9 cellular contexts compared by ENCODE assay signal in genomic region chr6:109117346-109118035, GRCh38. TPM values are rescaled to one million over a fixed set of nuclear protein-coding genes. Genes with fewer than 3 reads are reported as not detected.
DNase-seq lines count a peak whose midpoint lies in the region; ATAC-seq and TF ChIP-seq lines count a peak whose summit lies in the region.
"Had no signal": no experiment of that assay in that cellular context is flagged by ENCODE, and none has a peak within 500 bp of the region (broad histone marks: within the 10 kb centered on the region; RNA-seq: fewer than 3 reads in every experiment).

No MANE protein-coding gene starts in this region.

- no peak overlapping the region for H3K27ac ChIP-seq in suprapubic skin

- TF ChIP-seq POLR2A in suprapubic skin (IDR thresholded peaks at IDR 0.05), result no peak

- H3K4me1 Mint-ChIP-seq in stimulated activated memory B cell treated with anti-CD40 and anti-IgM and Interleukin-4, amounts not matched to agents 10 μg/mL and 1 μg/mL and 100 μg/mL, for 72 hours, result peaks cover 40% of the 10 kb centered on the region

- H3K27me3 ChIP-seq in H7 (ENCODE audit: control insufficient read depth, insufficient read depth, low read length) (no peaks in the 10 kb centered on the region), suprapubic skin (no peaks in the 10 kb centered on the region)

- no peaks in the 10 kb centered on the region for H3K9me3 Mint-ChIP-seq in stimulated activated memory B cell treated with anti-CD40 and anti-IgM and Interleukin-4, amounts not matched to agents 10 μg/mL and 1 μg/mL and 100 μg/mL, for 72 hours

- DNase-seq in UCSD-AML1 (lab: John Stamatoyannopoulos, UW; ENCODE audit: unreplicated experiment) (peak; percentile 14), H7 (no peak), cerebellum (ENCODE audit: low spot score) (no peak), suprapubic skin (ENCODE audit: low spot score in 2 of 2) (no peak)
- DNase-seq: NCI-H1048; stimulated activated CD4-positive, alpha-beta T cell treated with anti-CD3 and anti-CD28 coated beads, Interleukin-2, amount 100 ng/mL, for 24 hours had no signal

- TF ChIP-seq CTCF in suprapubic skin (IDR thresholded peaks at IDR 0.05), result no peak

- H3K27me3 Mint-ChIP-seq in stimulated activated memory B cell treated with anti-CD40 and anti-IgM and Interleukin-4, amounts not matched to agents 10 μg/mL and 1 μg/mL and 100 μg/mL, for 72 hours, result no peaks in the 10 kb centered on the region

- H3K4me3 ChIP-seq in H7 (ENCODE audit: insufficient read depth, low read depth, low read length), result no peak overlapping the region
- H3K4me3 ChIP-seq in suprapubic skin, result no peak overlapping the region

- H3K36me3 ChIP-seq in H7 (replicated peaks; ENCODE audit: control insufficient read depth, insufficient read depth, low read length) (no peaks in the 10 kb centered on the region), suprapubic skin (no peaks in the 10 kb centered on the region)

- H3K9me3 ChIP-seq in suprapubic skin, result no peaks in the 10 kb centered on the region

- TF ChIP-seq EP300 in suprapubic skin (IDR thresholded peaks at IDR 0.05), result no peak

- 50% methylated on average over 5 of the region's 5 CpGs for WGBS in suprapubic skin

- peaks cover 40% of the 10 kb centered on the region for H3K4me1 ChIP-seq in suprapubic skin

- ATAC-seq in GM19452 (IDR thresholded peaks at IDR 0.05; ENCODE audit: unreplicated experiment) (peak; percentile 80), HG03175 (IDR thresholded peaks at IDR 0.05; ENCODE audit: unreplicated experiment) (peak; percentile 92)
- peak; percentile 97 for ATAC-seq in stimulated activated memory B cell treated with anti-CD40 and anti-IgM and Interleukin-4, amounts not matched to agents 10 μg/mL and 1 μg/mL and 100 μg/mL, for 72 hours

- no peaks in the 10 kb centered on the region for H3K36me3 Mint-ChIP-seq in stimulated activated memory B cell treated with anti-CD40 and anti-IgM and Interleukin-4, amounts not matched to agents 10 μg/mL and 1 μg/mL and 100 μg/mL, for 72 hours

- H3K27ac Mint-ChIP-seq in stimulated activated memory B cell treated with anti-CD40 and anti-IgM and Interleukin-4, amounts not matched to agents 10 μg/mL and 1 μg/mL and 100 μg/mL, for 72 hours, result no peak overlapping the region

- no peak overlapping the region for H3K4me3 Mint-ChIP-seq in stimulated activated memory B cell treated with anti-CD40 and anti-IgM and Interleukin-4, amounts not matched to agents 10 μg/mL and 1 μg/mL and 100 μg/mL, for 72 hours

RNA-seq across cellular contexts. Expression of gene CEP57L1, which starts 22.2 kb away (rescaled TPM):
- 26.5 and 30.2 TPM in 2 replicates for total RNA-seq in H7 (2014; rRNA removed; shearing (Covaris generic))
- total RNA-seq in cerebellum (58.4 TPM), suprapubic skin (10 to 100 TPM; 10.3 to 18.8 (median 13.8) TPM)

RNA-seq across cellular contexts. Expression of gene SESN1, which starts 22.8 kb away (rescaled TPM):
- 10.4 and 12.8 TPM in 2 replicates for total RNA-seq in H7 (2014; rRNA removed; shearing (Covaris generic))
- total RNA-seq in cerebellum, result 38.7 TPM
- 100 to 1,000 TPM in 1 of 4 donors, 10 to 100 TPM in 3; 70.7 to 207 (median 86.7) TPM for total RNA-seq in suprapubic skin
